21 cellular contexts compared by ENCODE assay signal in the genomic region with DNA sequence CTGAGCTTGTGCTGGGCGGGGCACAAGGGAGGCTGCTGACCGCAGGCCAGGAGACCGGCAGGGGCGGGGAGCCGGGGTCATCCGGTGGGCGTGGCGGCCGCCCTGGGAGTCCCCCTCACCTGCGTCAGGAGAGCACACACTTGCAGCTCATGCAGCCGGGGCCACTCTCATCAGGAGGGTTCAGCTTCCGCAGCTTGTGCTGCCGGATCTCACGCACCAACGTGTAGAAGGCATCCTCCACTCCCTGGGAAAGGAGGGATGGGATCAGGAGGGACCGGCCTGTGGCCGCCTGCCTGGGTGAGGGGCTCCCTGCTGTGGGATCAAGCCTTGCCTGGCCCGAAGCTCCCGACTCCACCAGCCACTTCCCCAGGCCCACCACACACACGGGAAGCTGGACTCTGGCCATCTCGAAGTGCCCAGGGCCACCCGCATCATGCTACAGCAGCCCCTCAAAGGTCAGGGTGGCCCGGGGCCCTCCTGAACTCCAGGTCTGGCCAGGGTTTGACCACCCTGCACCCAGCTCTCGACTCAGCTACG. TPM values are rescaled to one million over a fixed set of nuclear protein-coding genes. Genes with fewer than 3 reads are reported as not detected.
DNase-seq lines count a peak whose midpoint lies in the region; ATAC-seq and TF ChIP-seq lines count a peak whose summit lies in the region.
"Had no signal": no experiment of that assay in that cellular context is flagged by ENCODE, and none has a peak within 500 bp of the region (broad histone marks: within the 10 kb centered on the region; RNA-seq: fewer than 3 reads in every experiment).

No MANE protein-coding gene starts in this region.

- H3K36me3 ChIP-seq in HEK293 (ENCODE audit: control insufficient read depth in 2 of 2, insufficient read depth in 1 of 2, low read length in 2 of 2) (peaks cover 0 to 50% of the 10 kb centered on the region in 2 experiments; a peak in 1 of 3 replicates), colonic mucosa (peaks cover 8% of the 10 kb centered on the region)

- ATAC-seq in CD4-positive, alpha-beta T cell (ENCODE audit: poor library complexity), result no peak
- no peak for ATAC-seq in HG03469 (IDR thresholded peaks at IDR 0.05; ENCODE audit: unreplicated experiment)

- no peaks in the 10 kb centered on the region for H3K9me3 Mint-ChIP-seq in CD4-positive, alpha-beta T cell
- H3K9me3 Mint-ChIP-seq in activated T-helper 1 cell treated with anti-CD3 and anti-CD28 coated beads, Interleukin-12 subunit alpha, Interleukin-12 subunit beta, Interleukin-2, Interleukin-4 antibody, amounts not matched to agents 30 ng/mL and 10 ng/mL and 1 ng/mL, durations not matched to agents 14 hours and 24 hours and 36 hours, result no peaks in the 10 kb centered on the region
- no peaks in the 10 kb centered on the region for H3K9me3 Mint-ChIP-seq in osteocyte (ENCODE audit: unreplicated experiment)

- H3K9ac ChIP-seq in colonic mucosa (ENCODE audit: low read depth in 2 of 2, low read length in 2 of 2), result no peak overlapping the region
- H3K9ac ChIP-seq: GM23248 had no signal

- no peak for TF ChIP-seq CTCF in CD4-positive, alpha-beta T cell (IDR thresholded peaks at IDR 0.05)
- TF ChIP-seq CTCF in HEK293 (tag by site-specific recombination; IDR thresholded peaks at IDR 0.05) (no peak), osteocyte (IDR thresholded peaks at IDR 0.05) (no peak), colonic mucosa (IDR thresholded peaks at IDR 0.05) (no peak)

- peak overlapping the region; percentile 66 for H3K4me3 Mint-ChIP-seq in CD4-positive, alpha-beta T cell
- peak overlapping the region; percentile 5 for H3K4me3 Mint-ChIP-seq in activated T-helper 1 cell treated with anti-CD3 and anti-CD28 coated beads, Interleukin-12 subunit alpha, Interleukin-12 subunit beta, Interleukin-2, Interleukin-4 antibody, amounts not matched to agents 30 ng/mL and 10 ng/mL and 1 ng/mL, durations not matched to agents 14 hours and 24 hours and 36 hours
- peak overlapping the region; percentile 18 for H3K4me3 Mint-ChIP-seq in osteocyte (ENCODE audit: unreplicated experiment)

- no peaks in the 10 kb centered on the region for H3K4me1 ChIP-seq in HEK293 (ENCODE audit: control insufficient read depth, insufficient read depth, low read length)
- peaks cover 6% of the 10 kb centered on the region for H3K4me1 ChIP-seq in colonic mucosa

- H3K4me1 Mint-ChIP-seq in CD4-positive, alpha-beta T cell (ENCODE audit: low read depth), result peaks cover 10% of the 10 kb centered on the region
- peaks cover 9% of the 10 kb centered on the region for H3K4me1 Mint-ChIP-seq in activated T-helper 1 cell treated with anti-CD3 and anti-CD28 coated beads, Interleukin-12 subunit alpha, Interleukin-12 subunit beta, Interleukin-2, Interleukin-4 antibody, amounts not matched to agents 30 ng/mL and 10 ng/mL and 1 ng/mL, durations not matched to agents 14 hours and 24 hours and 36 hours (ENCODE audit: low read depth)
- peaks cover 9% of the 10 kb centered on the region for H3K4me1 Mint-ChIP-seq in osteocyte (ENCODE audit: unreplicated experiment)

- no peak for DNase-seq in CD4-positive, alpha-beta T cell
- DNase-seq in activated T-helper 1 cell treated with anti-CD3 and anti-CD28 coated beads, Interleukin-12 subunit alpha, Interleukin-12 subunit beta, Interleukin-2, Interleukin-4 antibody, amounts not matched to agents 30 ng/mL and 10 ng/mL and 1 ng/mL, durations not matched to agents 14 hours and 24 hours and 36 hours (ENCODE audit: low spot score), result no peak
- peak; percentile 75 for DNase-seq in osteocyte (ENCODE audit: extremely low spot score, unreplicated experiment)
- no peak for DNase-seq in colonic mucosa
- DNase-seq in activated CD4-positive, CD25-positive, alpha-beta regulatory T cell treated with anti-CD3 and anti-CD28 coated beads, Interleukin-2, amount 50 U/mL, for 72 hours, result no peak
- DNase-seq: ACHN, AML-193, DMS 273 treated with DMSO at 0.1 percent for 48 hours, DND-41, GDM1, GM23248, HCEC 1CT, NCI-H1694 treated with DMSO at 0.1 percent for 48 hours, NCI-H510A, NCI-H748 treated with DMSO at 0.1 percent for 48 hours, OCI-M1, SJCRH30 had no signal

- CTCF ChIA-PET in CD4-positive, alpha-beta T cell (lab: Charles Lee), result no interaction called here
- CTCF ChIA-PET in HEK293 (lab: Yijun Ruan, JAX), result interaction anchor here (1.1 to 1.5 kb wide), 2 partner anchors 12 to 14 kb away, joined by 3 to 8 read pairs; no protein-coding TSS in a partner anchor

- POLR2A ChIA-PET in CD4-positive, alpha-beta T cell (lab: Charles Lee), result no interaction called here
- POLR2A ChIA-PET in HEK293 (lab: Yijun Ruan, JAX), result interaction anchor here (0.5 kb wide), 1 partner anchor 281 kb away, joined by 3 read pairs; no protein-coding TSS in a partner anchor

- intact Hi-C loops in CD4-positive, alpha-beta T cell (cut with DNase I, micrococcal nuclease), result no loop called here
- intact Hi-C loops in activated T-helper 1 cell treated with anti-CD3 and anti-CD28 coated beads, Interleukin-12 subunit alpha, Interleukin-12 subunit beta, Interleukin-2, Interleukin-4 antibody, amounts not matched to agents 30 ng/mL and 10 ng/mL and 1 ng/mL, durations not matched to agents 14 hours and 24 hours and 36 hours (cut with micrococcal nuclease), result no loop called here
- intact Hi-C loops in colonic mucosa (cut with DNase I), result no loop called here

- H3K27me3 ChIP-seq in CD4-positive, alpha-beta T cell (ENCODE audit: control insufficient read depth, insufficient read depth, low read length), result no peaks in the 10 kb centered on the region
- no peaks in the 10 kb centered on the region for H3K27me3 ChIP-seq in colonic mucosa
- H3K27me3 ChIP-seq: SJCRH30 had no signal

- no peaks in the 10 kb centered on the region for H3K9me3 ChIP-seq in CD4-positive, alpha-beta T cell (ENCODE audit: control insufficient read depth, low read length)
- H3K9me3 ChIP-seq in HEK293 (ENCODE audit: control insufficient read depth, insufficient read depth, low read depth, low read length) (no peaks in the 10 kb centered on the region), colonic mucosa (no peaks in the 10 kb centered on the region)
- H3K9me3 ChIP-seq: SJCRH30 had no signal

- peaks cover 13% of the 10 kb centered on the region for H3K36me3 Mint-ChIP-seq in CD4-positive, alpha-beta T cell (ENCODE audit: low read depth)
- H3K36me3 Mint-ChIP-seq in activated T-helper 1 cell treated with anti-CD3 and anti-CD28 coated beads, Interleukin-12 subunit alpha, Interleukin-12 subunit beta, Interleukin-2, Interleukin-4 antibody, amounts not matched to agents 30 ng/mL and 10 ng/mL and 1 ng/mL, durations not matched to agents 14 hours and 24 hours and 36 hours (ENCODE audit: low read depth), result peaks cover 2% of the 10 kb centered on the region
- H3K36me3 Mint-ChIP-seq in osteocyte (ENCODE audit: unreplicated experiment), result peaks cover 6% of the 10 kb centered on the region

- H3K27me3 Mint-ChIP-seq in CD4-positive, alpha-beta T cell, result no peaks in the 10 kb centered on the region
- H3K27me3 Mint-ChIP-seq in activated T-helper 1 cell treated with anti-CD3 and anti-CD28 coated beads, Interleukin-12 subunit alpha, Interleukin-12 subunit beta, Interleukin-2, Interleukin-4 antibody, amounts not matched to agents 30 ng/mL and 10 ng/mL and 1 ng/mL, durations not matched to agents 14 hours and 24 hours and 36 hours (ENCODE audit: insufficient read depth), result no peaks in the 10 kb centered on the region
- no peaks in the 10 kb centered on the region for H3K27me3 Mint-ChIP-seq in osteocyte (ENCODE audit: unreplicated experiment)

- H3K27ac ChIP-seq in CD4-positive, alpha-beta T cell (ENCODE audit: low read depth, low read length), result no peak overlapping the region
- H3K27ac ChIP-seq in HEK293 (ENCODE audit: extremely low read depth, low read depth, low read length), result no peak overlapping the region
- no peak overlapping the region for H3K27ac ChIP-seq in colonic mucosa
- H3K27ac ChIP-seq: C4-2B, GM23248, SJCRH30 had no signal

- no peak overlapping the region for H3K27ac Mint-ChIP-seq in CD4-positive, alpha-beta T cell
- no peak overlapping the region for H3K27ac Mint-ChIP-seq in activated T-helper 1 cell treated with anti-CD3 and anti-CD28 coated beads, Interleukin-12 subunit alpha, Interleukin-12 subunit beta, Interleukin-2, Interleukin-4 antibody, amounts not matched to agents 30 ng/mL and 10 ng/mL and 1 ng/mL, durations not matched to agents 14 hours and 24 hours and 36 hours
- H3K27ac Mint-ChIP-seq in osteocyte (ENCODE audit: unreplicated experiment), result no peak overlapping the region

- H3K4me3 ChIP-seq in HEK293 (ENCODE audit: low read depth, low read length), result no peak overlapping the region
- H3K4me3 ChIP-seq in colonic mucosa, result no peak overlapping the region
- H3K4me3 ChIP-seq: GM23248, SJCRH30 had no signal

RNA-seq across cellular contexts. Expression of gene HRAS, which starts 2.8 kb away (rescaled TPM):
- 10 to 100 TPM; 23.7 to 23.9 TPM for total RNA-seq in CD4-positive, alpha-beta T cell
- 76.6 and 88.7 TPM in 2 replicates for total RNA-seq in activated T-helper 1 cell treated with anti-CD3 and anti-CD28 coated beads, Interleukin-12 subunit alpha, Interleukin-12 subunit beta, Interleukin-2, Interleukin-4 antibody, amounts not matched to agents 30 ng/mL and 10 ng/mL and 1 ng/mL, durations not matched to agents 14 hours and 24 hours and 36 hours
- total RNA-seq in osteocyte (68.3 and 69.4 TPM in 2 replicates), colonic mucosa (10 to 100 TPM; 38.4 to 67.0 TPM)

RNA-seq across cellular contexts. Expression of gene LRRC56, which starts 4.7 kb away (rescaled TPM):
- total RNA-seq in CD4-positive, alpha-beta T cell, result 1 to 10 TPM; 2.4 TPM
- total RNA-seq in activated T-helper 1 cell treated with anti-CD3 and anti-CD28 coated beads, Interleukin-12 subunit alpha, Interleukin-12 subunit beta, Interleukin-2, Interleukin-4 antibody, amounts not matched to agents 30 ng/mL and 10 ng/mL and 1 ng/mL, durations not matched to agents 14 hours and 24 hours and 36 hours, result 1.8 and 2.2 TPM in 2 replicates
- 3.2 and 3.7 TPM in 2 replicates for total RNA-seq in osteocyte
- total RNA-seq in colonic mucosa, result 1 to 10 TPM; 2.8 to 3.2 TPM
- total RNA-seq: RPMI7951 had no signal

RNA-seq across cellular contexts. Expression of gene RNH1, which starts 25.5 kb away (rescaled TPM):
- total RNA-seq in CD4-positive, alpha-beta T cell, result 100 to 1,000 TPM; 131 to 132 TPM
- 123 and 126 TPM in 2 replicates for total RNA-seq in activated T-helper 1 cell treated with anti-CD3 and anti-CD28 coated beads, Interleukin-12 subunit alpha, Interleukin-12 subunit beta, Interleukin-2, Interleukin-4 antibody, amounts not matched to agents 30 ng/mL and 10 ng/mL and 1 ng/mL, durations not matched to agents 14 hours and 24 hours and 36 hours
- total RNA-seq in osteocyte (151 and 160 TPM in 2 replicates), colonic mucosa (100 to 1,000 TPM; 106 to 140 TPM)

RNA-seq across cellular contexts. Expression of gene LMNTD2, which starts 28.0 kb away (rescaled TPM):
- total RNA-seq in CD4-positive, alpha-beta T cell, result 10 to 100 TPM in 1 of 2 experiments, 1 to 10 TPM in 1; 8.2 to 10.3 TPM
- 0.47 and 0.64 TPM in 2 replicates for total RNA-seq in activated T-helper 1 cell treated with anti-CD3 and anti-CD28 coated beads, Interleukin-12 subunit alpha, Interleukin-12 subunit beta, Interleukin-2, Interleukin-4 antibody, amounts not matched to agents 30 ng/mL and 10 ng/mL and 1 ng/mL, durations not matched to agents 14 hours and 24 hours and 36 hours
- total RNA-seq in osteocyte (6.0 and 6.4 TPM in 2 replicates), colonic mucosa (10 to 100 TPM in 1 of 2 donors, 1 to 10 TPM in 1; 9.8 to 13.6 TPM)

RNA-seq across cellular contexts. Expression of gene RASSF7, which starts 28.2 kb away (rescaled TPM):
- 10 to 100 TPM; 14.1 to 15.7 TPM for total RNA-seq in CD4-positive, alpha-beta T cell
- 15.9 and 19.8 TPM in 2 replicates for total RNA-seq in activated T-helper 1 cell treated with anti-CD3 and anti-CD28 coated beads, Interleukin-12 subunit alpha, Interleukin-12 subunit beta, Interleukin-2, Interleukin-4 antibody, amounts not matched to agents 30 ng/mL and 10 ng/mL and 1 ng/mL, durations not matched to agents 14 hours and 24 hours and 36 hours
- total RNA-seq in osteocyte (8.0 and 9.3 TPM in 2 replicates), colonic mucosa (100 to 1,000 TPM; 108 to 139 TPM)

Comparison
In these comparisons a context has a peak if more than half of its experiments do, and no peak if none do; other contexts are left out.
1. H3K4me3 Mint-ChIP-seq: peak in every context shown above with its lines; median percentile 66 in CD4-positive, alpha-beta T cell; 18 in osteocyte; 5 in activated T-helper 1 cell treated with anti-CD3 and anti-CD28 coated beads, Interleukin-12 subunit alpha, Interleukin-12 subunit beta, Interleukin-2, Interleukin-4 antibody, amounts not matched to agents 30 ng/mL and 10 ng/mL and 1 ng/mL, durations not matched to agents 14 hours and 24 hours and 36 hours.